Comparison of ENCODE assay signal across 12 cellular contexts in genomic region chr6:118252474-118252873, GRCh38.
DNase-seq lines count a peak whose midpoint lies in the region; ATAC-seq and TF ChIP-seq lines count a peak whose summit lies in the region.
"Had no signal": no experiment of that assay in that cellular context is flagged by ENCODE, and none has a peak within 500 bp of the region (broad histone marks: within the 10 kb centered on the region; RNA-seq: fewer than 3 reads in every experiment).

No MANE protein-coding gene starts in this region.

- H3K79me2 ChIP-seq in OCI-LY3 (ENCODE audit: low read length) (no peaks in the 10 kb centered on the region), mammary epithelial cell (ENCODE audit: insufficient read depth, low read length) (no peaks in the 10 kb centered on the region)

- no peak overlapping the region for H3K4me3 Mint-ChIP-seq in natural killer cell treated with Interleukin-12 subunit alpha and Interleukin-12 subunit beta and Interleukin-15 and Interleukin-18, amount 100 ng/mL, for 72 hours
- H3K4me3 Mint-ChIP-seq: neural progenitor cell had no signal

- WGBS in mesenchymal stem cell, result 95% methylated on average over 1 of the region's 1 CpG
- 93% methylated on average over 1 of the region's 1 CpG for WGBS in mammary epithelial cell (ENCODE audit: low coverage, missing lambda C conversion rate)

- no peak overlapping the region for H3K18ac ChIP-seq in mesenchymal stem cell (ENCODE audit: low read depth in 1 of 2, low read length in 2 of 2)

- 0 out of 3 replicates have a peak, but pooled peaks have one; percentile 10 for TF ChIP-seq CTCF in GM12872 (IDR thresholded peaks at IDR 0.05; ENCODE audit: insufficient read depth, low read depth, low read length)
- TF ChIP-seq CTCF in GM20000 (IDR thresholded peaks at IDR 0.05; ENCODE audit: extremely low read depth, missing control alignments), result no peak
- peak; percentile 19 for TF ChIP-seq CTCF in OCI-LY3 (IDR thresholded peaks at IDR 0.05; ENCODE audit: low read depth, low read length)
- TF ChIP-seq CTCF in mammary epithelial cell (conservative IDR thresholded peaks at IDR 0.05 in 1 of 2, IDR thresholded peaks at IDR 0.05 in 1 of 2; ENCODE audit: extremely low read depth in 1 of 2, insufficient read depth in 1 of 2, low read depth in 1 of 2, low read length in 2 of 2), result no peak

- peak; percentile 22 for DNase-seq in GM20000 (ENCODE audit: low spot score)
- no peak for DNase-seq in mesenchymal stem cell
- no peak for DNase-seq in mammary epithelial cell
- no peak for DNase-seq in natural killer cell treated with Interleukin-12 subunit alpha and Interleukin-12 subunit beta and Interleukin-15 and Interleukin-18, amount 100 ng/mL, for 72 hours (ENCODE audit: low spot score)
- DNase-seq: activated CD4-positive, CD25-positive, alpha-beta regulatory T cell treated with anti-CD3 and anti-CD28 coated beads, Interleukin-2, amount 50 U/mL, for 72 hours; stimulated activated CD4-positive, alpha-beta T cell treated with anti-CD3 and anti-CD28 coated beads, Interleukin-4, amount 100 ng/mL, for 24 hours; upper lobe of left lung had no signal

- H3K4me3 ChIP-seq in OCI-LY3 (ENCODE audit: low read length) (no peak overlapping the region), mesenchymal stem cell (ENCODE audit: insufficient read depth in 1 of 2, low read depth in 1 of 2, low read length in 2 of 2) (no peak overlapping the region), mammary epithelial cell (replicated peaks in 1 of 3; ENCODE audit: insufficient read depth in 1 of 3, low read depth in 2 of 3, low read length in 3 of 3) (no peak overlapping the region)
- H3K4me3 ChIP-seq: neural progenitor cell, upper lobe of left lung had no signal

- H3K36me3 Mint-ChIP-seq in natural killer cell treated with Interleukin-12 subunit alpha and Interleukin-12 subunit beta and Interleukin-15 and Interleukin-18, amount 100 ng/mL, for 72 hours, result no peaks in the 10 kb centered on the region

- H2BK5ac ChIP-seq in mesenchymal stem cell (ENCODE audit: low read depth, low read length, poor library complexity, severe bottlenecking), result no peak overlapping the region

- H3K4me1 Mint-ChIP-seq in natural killer cell treated with Interleukin-12 subunit alpha and Interleukin-12 subunit beta and Interleukin-15 and Interleukin-18, amount 100 ng/mL, for 72 hours (ENCODE audit: low read depth in 2 of 2), result no peaks in the 10 kb centered on the region

- H3K14ac ChIP-seq in mesenchymal stem cell (ENCODE audit: low read length in 2 of 2), result no peak overlapping the region

- H4K8ac ChIP-seq in mesenchymal stem cell (ENCODE audit: low read length), result no peak overlapping the region

- no peak overlapping the region for H3K4ac ChIP-seq in mesenchymal stem cell (ENCODE audit: low read depth in 1 of 2, low read length in 2 of 2)

- H3K23ac ChIP-seq in mesenchymal stem cell (ENCODE audit: low read length in 2 of 2), result no peak overlapping the region

- in situ Hi-C loops in mammary epithelial cell (cut with MboI; ENCODE audit: low sequenced_read_pairs in 2 of 2), result loop anchor here (10.0 to 25.0 kb wide), 3 partner anchors 265 to 415 kb away; no protein-coding TSS in a partner anchor

- no peaks in the 10 kb centered on the region for H3K4me1 ChIP-seq in OCI-LY3 (ENCODE audit: low read length)
- no peaks in the 10 kb centered on the region for H3K4me1 ChIP-seq in mesenchymal stem cell (ENCODE audit: control insufficient read depth, insufficient read depth, low read depth, low read length)
- no peaks in the 10 kb centered on the region for H3K4me1 ChIP-seq in mammary epithelial cell (ENCODE audit: insufficient read depth, low read length)
- H3K4me1 ChIP-seq: neural progenitor cell, upper lobe of left lung had no signal

- no peak overlapping the region for H2BK15ac ChIP-seq in mesenchymal stem cell (ENCODE audit: low read depth, poor library complexity, severe bottlenecking)

- H2BK12ac ChIP-seq in mesenchymal stem cell (ENCODE audit: low read length in 2 of 2), result no peak overlapping the region

- peaks cover 4 to 5% of the 10 kb centered on the region in 2 donors for H3K27me3 Mint-ChIP-seq in natural killer cell treated with Interleukin-12 subunit alpha and Interleukin-12 subunit beta and Interleukin-15 and Interleukin-18, amount 100 ng/mL, for 72 hours

- H3K9me3 Mint-ChIP-seq in natural killer cell treated with Interleukin-12 subunit alpha and Interleukin-12 subunit beta and Interleukin-15 and Interleukin-18, amount 100 ng/mL, for 72 hours, result no peaks in the 10 kb centered on the region

- no peak overlapping the region for H3K27ac Mint-ChIP-seq in natural killer cell treated with Interleukin-12 subunit alpha and Interleukin-12 subunit beta and Interleukin-15 and Interleukin-18, amount 100 ng/mL, for 72 hours
- H3K27ac Mint-ChIP-seq: neural progenitor cell had no signal

- no peak overlapping the region for H3K4me2 ChIP-seq in OCI-LY3 (ENCODE audit: low read length)
- H3K4me2 ChIP-seq in mesenchymal stem cell (ENCODE audit: low read length, poor library complexity, severe bottlenecking), result no peak overlapping the region
- H3K4me2 ChIP-seq in mammary epithelial cell (ENCODE audit: insufficient read depth, low read depth, low read length), result no peak overlapping the region
- H3K4me2 ChIP-seq: neural progenitor cell had no signal

- intact Hi-C loops in mammary epithelial cell (cut with micrococcal nuclease), result no loop called here

- no peaks in the 10 kb centered on the region for H3K79me1 ChIP-seq in mesenchymal stem cell (replicated peaks; ENCODE audit: low read length, poor library complexity, severe bottlenecking)

- no peak overlapping the region for H2AFZ ChIP-seq in OCI-LY3 (ENCODE audit: low read depth, low read length)
- H2AFZ ChIP-seq in mesenchymal stem cell (ENCODE audit: low read depth, low read length), result no peak overlapping the region
- no peak overlapping the region for H2AFZ ChIP-seq in mammary epithelial cell (ENCODE audit: low read depth, low read length)
- H2AFZ ChIP-seq: neural progenitor cell had no signal

- H3K9ac ChIP-seq in OCI-LY3 (ENCODE audit: low read length), result no peak overlapping the region
- no peak overlapping the region for H3K9ac ChIP-seq in mesenchymal stem cell (ENCODE audit: low read length)
- no peak overlapping the region for H3K9ac ChIP-seq in mammary epithelial cell (ENCODE audit: insufficient read depth, low read length)
- H3K9ac ChIP-seq: neural progenitor cell had no signal

- H3K36me3 ChIP-seq in OCI-LY3 (replicated peaks; ENCODE audit: low read depth, low read length) (no peaks in the 10 kb centered on the region), mesenchymal stem cell (ENCODE audit: control insufficient read depth in 1 of 2, insufficient read depth in 2 of 2, low read depth in 1 of 2, low read length in 2 of 2) (no peaks in the 10 kb centered on the region), mammary epithelial cell (ENCODE audit: insufficient read depth, low read length) (no peaks in the 10 kb centered on the region)
- H3K36me3 ChIP-seq: neural progenitor cell, upper lobe of left lung had no signal

- CTCF ChIA-PET in mammary epithelial cell (lab: Charles Lee; ENCODE audit: low non-redundant PET), result no interaction called here

- H4K91ac ChIP-seq in mesenchymal stem cell (ENCODE audit: low read length), result no peak overlapping the region

- H3K27ac ChIP-seq in OCI-LY3 (ENCODE audit: low read length) (no peak overlapping the region), mesenchymal stem cell (ENCODE audit: low read length, poor library complexity, severe bottlenecking) (no peak overlapping the region), mammary epithelial cell (ENCODE audit: insufficient read depth, low read depth, low read length) (no peak overlapping the region)
- H3K27ac ChIP-seq: neural progenitor cell, upper lobe of left lung had no signal

- no peaks in the 10 kb centered on the region for H3K9me3 ChIP-seq in OCI-LY3 (ENCODE audit: insufficient read depth, low read length)
- H3K9me3 ChIP-seq in mesenchymal stem cell (ENCODE audit: control insufficient read depth, low read length), result peaks cover 2% of the 10 kb centered on the region
- no peaks in the 10 kb centered on the region for H3K9me3 ChIP-seq in mammary epithelial cell (replicated peaks; ENCODE audit: insufficient read depth, low read length)
- H3K9me3 ChIP-seq: upper lobe of left lung had no signal

- no peak overlapping the region for H2AK5ac ChIP-seq in mesenchymal stem cell (ENCODE audit: low read length, severe bottlenecking)

- dilution Hi-C loops in mammary epithelial cell (cut with HindIII; ENCODE audit: low sequenced_read_pairs), result no loop called here

- peak; percentile 61 for ATAC-seq in HG03196 (IDR thresholded peaks at IDR 0.05; ENCODE audit: unreplicated experiment)
- no peak for ATAC-seq in natural killer cell treated with Interleukin-12 subunit alpha and Interleukin-12 subunit beta and Interleukin-15 and Interleukin-18, amount 100 ng/mL, for 72 hours
- ATAC-seq in HG03045 (IDR thresholded peaks at IDR 0.05; ENCODE audit: unreplicated experiment), result no peak

- BruUV-seq in mammary epithelial cell (replicated peaks; lab: Mats Ljungman, UMichigan), result no TSS peak

- H3K27me3 ChIP-seq in OCI-LY3 (ENCODE audit: low read depth, low read length) (no peaks in the 10 kb centered on the region), mesenchymal stem cell (ENCODE audit: control insufficient read depth in 1 of 2, insufficient read depth in 1 of 2, low read length in 2 of 2) (peaks cover 0 to 13% of the 10 kb centered on the region in 2 experiments), mammary epithelial cell (ENCODE audit: insufficient read depth, low read length) (no peaks in the 10 kb centered on the region)
- H3K27me3 ChIP-seq: neural progenitor cell, upper lobe of left lung had no signal

- H2BK120ac ChIP-seq in mesenchymal stem cell (ENCODE audit: low read depth, low read length), result no peak overlapping the region

- H4K20me1 ChIP-seq in OCI-LY3 (ENCODE audit: insufficient read depth, low read length), result no peaks in the 10 kb centered on the region
- H4K20me1 ChIP-seq in mammary epithelial cell (ENCODE audit: insufficient read depth, low read length), result no peaks in the 10 kb centered on the region

Comparison
In these comparisons a context has a peak if more than half of its experiments do, and no peak if none do; other contexts are left out.
1. CTCF ChIP-seq: peak in GM12872 (single experiment) and OCI-LY3 (single experiment); none in GM20000 (single experiment) and mammary epithelial cell (0 of 2).